Comparison of ENCODE assay signal across 1 cellular context in the genomic region with DNA sequence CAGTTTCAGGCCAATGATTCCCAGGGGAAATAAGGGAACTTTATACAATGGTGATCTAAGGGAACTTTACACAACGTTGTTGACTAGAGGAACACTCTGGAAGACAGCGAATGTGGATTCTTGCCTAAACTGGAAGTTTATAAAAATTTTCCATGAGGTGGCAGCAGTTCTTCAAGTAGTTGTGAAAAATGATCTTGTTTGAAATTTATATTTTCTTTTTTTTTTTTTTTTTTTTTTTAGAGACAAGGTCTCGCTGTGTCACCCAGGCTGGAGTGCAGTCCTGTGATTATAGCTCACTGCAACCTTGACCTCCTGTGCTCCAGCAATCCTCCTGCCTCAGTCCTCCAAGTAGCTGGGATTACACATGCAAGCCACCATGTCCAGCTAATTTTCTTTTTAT.
TF ChIP-seq lines count a peak whose summit lies in the region.

No MANE protein-coding gene starts in this region.

TF ChIP-seq in HepG2, 621 proteins besides CTCF, POLR2A, EP300 and RAD21 (continued from another document):
- peak; percentile 52; the same call in 1 of the 2 replicates for TF ChIP-seq ZNF263 (CRISPR knock-in tag; IDR thresholded peaks at IDR 0.05)
- TF ChIP-seq RARA (CRISPR knock-in tag; IDR thresholded peaks at IDR 0.05) = 0 out of 2 replicates have a peak, but pooled peaks have one; percentile 12
- TF ChIP-seq HNRNPH1 (optimal IDR thresholded peaks at IDR 0.05; ENCODE audit: low read depth, low read length) = no peak
- no peak for TF ChIP-seq ZNF446 (CRISPR knock-in tag; IDR thresholded peaks at IDR 0.05)
- TF ChIP-seq ZNF660 (CRISPR knock-in tag; IDR thresholded peaks at IDR 0.05; ENCODE audit: borderline replicate concordance, low read depth) = no peak
- no peak for TF ChIP-seq ARID2 (CRISPR knock-in tag; IDR thresholded peaks at IDR 0.05; ENCODE audit: borderline replicate concordance)
- TF ChIP-seq STAG1 (CRISPR knock-in tag; IDR thresholded peaks at IDR 0.05) = peak; percentile 26; the same call in 1 of the 2 replicates
- TF ChIP-seq, protein P1, sequence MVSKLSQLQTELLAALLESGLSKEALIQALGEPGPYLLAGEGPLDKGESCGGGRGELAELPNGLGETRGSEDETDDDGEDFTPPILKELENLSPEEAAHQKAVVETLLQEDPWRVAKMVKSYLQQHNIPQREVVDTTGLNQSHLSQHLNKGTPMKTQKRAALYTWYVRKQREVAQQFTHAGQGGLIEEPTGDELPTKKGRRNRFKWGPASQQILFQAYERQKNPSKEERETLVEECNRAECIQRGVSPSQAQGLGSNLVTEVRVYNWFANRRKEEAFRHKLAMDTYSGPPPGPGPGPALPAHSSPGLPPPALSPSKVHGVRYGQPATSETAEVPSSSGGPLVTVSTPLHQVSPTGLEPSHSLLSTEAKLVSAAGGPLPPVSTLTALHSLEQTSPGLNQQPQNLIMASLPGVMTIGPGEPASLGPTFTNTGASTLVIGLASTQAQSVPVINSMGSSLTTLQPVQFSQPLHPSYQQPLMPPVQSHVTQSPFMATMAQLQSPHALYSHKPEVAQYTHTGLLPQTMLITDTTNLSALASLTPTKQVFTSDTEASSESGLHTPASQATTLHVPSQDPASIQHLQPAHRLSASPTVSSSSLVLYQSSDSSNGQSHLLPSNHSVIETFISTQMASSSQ (IDR thresholded peaks at IDR 0.05; ENCODE audit: low read depth) = no peak
- TF ChIP-seq, protein P1 (CRISPR knock-in tag; IDR thresholded peaks at IDR 0.05; ENCODE audit: borderline replicate concordance) = no peak
